ENCODE assay signal across 8 cellular contexts in genomic region chr19:22052644-22053013, GRCh38. TPM values are rescaled to one million over a fixed set of nuclear protein-coding genes. Genes with fewer than 3 reads are reported as not detected.
A peak's percentile ranks its signal among the peaks of the same experiment; 100 is the strongest.
DNase-seq lines count a peak whose midpoint lies in the region; ATAC-seq and TF ChIP-seq lines count a peak whose summit lies in the region.

No MANE protein-coding gene starts in this region.

- peak overlapping the region; percentile 85 for H3K27ac Mint-ChIP-seq in activated naive CD4-positive, alpha-beta T cell treated with anti-CD3 and anti-CD28 coated beads for 36 hours
- H3K27ac Mint-ChIP-seq in mesothelial cell of epicardium = no peak overlapping the region

- peaks cover 5% of the 10 kb centered on the region for H3K9me3 Mint-ChIP-seq in activated naive CD4-positive, alpha-beta T cell treated with anti-CD3 and anti-CD28 coated beads for 36 hours
- H3K9me3 Mint-ChIP-seq in mesothelial cell of epicardium = peaks cover 30% of the 10 kb centered on the region

- TF ChIP-seq CTCF in left lung (IDR thresholded peaks at IDR 0.05) (no peak), uterus (IDR thresholded peaks at IDR 0.05) (no peak), mesothelial cell of epicardium (IDR thresholded peaks at IDR 0.05; ENCODE audit: unreplicated experiment) (no peak)

- H3K36me3 ChIP-seq in left lung (no peaks in the 10 kb centered on the region), uterus (no peaks in the 10 kb centered on the region)

- no peaks in the 10 kb centered on the region for H3K27me3 Mint-ChIP-seq in activated naive CD4-positive, alpha-beta T cell treated with anti-CD3 and anti-CD28 coated beads for 36 hours (ENCODE audit: low read depth)
- no peaks in the 10 kb centered on the region for H3K27me3 Mint-ChIP-seq in mesothelial cell of epicardium (ENCODE audit: low read depth)

- H3K4me3 Mint-ChIP-seq in activated naive CD4-positive, alpha-beta T cell treated with anti-CD3 and anti-CD28 coated beads for 36 hours = peak overlapping the region; percentile 94
- H3K4me3 Mint-ChIP-seq in mesothelial cell of epicardium = no peak overlapping the region

- H3K4me1 Mint-ChIP-seq in activated naive CD4-positive, alpha-beta T cell treated with anti-CD3 and anti-CD28 coated beads for 36 hours (ENCODE audit: low read depth) = no peaks in the 10 kb centered on the region
- no peaks in the 10 kb centered on the region for H3K4me1 Mint-ChIP-seq in mesothelial cell of epicardium

- intact Hi-C loops in activated naive CD4-positive, alpha-beta T cell treated with anti-CD3 and anti-CD28 coated beads for 36 hours (cut with micrococcal nuclease) = loop anchor here (1.0 to 5.0 kb wide), 5 partner anchors 41 to 1710 kb away; partner anchors contain the start of genes ZNF429 and ZNF724
- intact Hi-C loops in left lung (cut with DNase I) (no loop called here), uterus (cut with DNase I; ENCODE audit: low total_unique reads) (no loop called here)

- CTCF ChIA-PET in activated naive CD4-positive, alpha-beta T cell treated with anti-CD3 and anti-CD28 coated beads for 36 hours (lab: Charles Lee) = no interaction called here

- H3K9me3 ChIP-seq in left lung = peaks cover 0 to 42% of the 10 kb centered on the region in 2 donors
- H3K9me3 ChIP-seq in uterus = no peaks in the 10 kb centered on the region

- ATAC-seq in GM18498 (IDR thresholded peaks at IDR 0.05; ENCODE audit: unreplicated experiment) (peak; percentile 19), HG02973 (IDR thresholded peaks at IDR 0.05; ENCODE audit: unreplicated experiment) (peak; percentile 39), left lung (peak; percentile 57), HG02588 (IDR thresholded peaks at IDR 0.05; ENCODE audit: unreplicated experiment) (no peak)

- H3K4me3 ChIP-seq in left lung (peak overlapping the region; percentile 45 to 47), uterus (peak overlapping the region; percentile 60 to 76)

- H3K4me1 ChIP-seq in left lung (no peaks in the 10 kb centered on the region), uterus (no peaks in the 10 kb centered on the region)

- H3K27me3 ChIP-seq in left lung (no peaks in the 10 kb centered on the region), uterus (no peaks in the 10 kb centered on the region)

- peak; percentile 26 for DNase-seq in activated naive CD4-positive, alpha-beta T cell treated with anti-CD3 and anti-CD28 coated beads for 36 hours
- DNase-seq in left lung (peak in 1 of 2 donors; percentile 78), uterus (peak in 1 of 2 donors; percentile 12), COLO668 (lab: John Stamatoyannopoulos, UW; ENCODE audit: unreplicated experiment) (no peak), mesothelial cell of epicardium (ENCODE audit: low spot score in 2 of 2, unreplicated experiment in 2 of 2) (no peak)

- no peak overlapping the region for H3K27ac ChIP-seq in left lung
- H3K27ac ChIP-seq in uterus = peak overlapping the region in 1 of 2 donors; percentile 68

- H3K36me3 Mint-ChIP-seq in activated naive CD4-positive, alpha-beta T cell treated with anti-CD3 and anti-CD28 coated beads for 36 hours (ENCODE audit: low read depth) = peaks cover 25% of the 10 kb centered on the region
- peaks cover 2% of the 10 kb centered on the region for H3K36me3 Mint-ChIP-seq in mesothelial cell of epicardium

- TF ChIP-seq POLR2A in uterus (IDR thresholded peaks at IDR 0.05) = no peak

RNA-seq across cellular contexts. Expression of gene ZNF257, which starts 0.3 kb away (rescaled TPM):
- 10 to 100 TPM; 10.2 to 14.5 TPM for total RNA-seq in activated naive CD4-positive, alpha-beta T cell treated with anti-CD3 and anti-CD28 coated beads for 36 hours
- total RNA-seq in left lung (1 to 10 TPM; 1.0 to 1.6 TPM), uterus (1 to 10 TPM in 2 of 4 donors, under 1 TPM in 1, not detected in 1; 0.88 to 8.6 (median 5.1) TPM), mesothelial cell of epicardium (not detected in 3 replicates)

RNA-seq across cellular contexts. Expression of gene ZNF208, which starts 41.9 kb away (rescaled TPM):
- total RNA-seq in activated naive CD4-positive, alpha-beta T cell treated with anti-CD3 and anti-CD28 coated beads for 36 hours = 1 to 10 TPM in 1 of 2 experiments, under 1 TPM in 1; 0.96 to 1.7 TPM
- total RNA-seq in left lung = 1 to 10 TPM in 1 of 2 donors, under 1 TPM in 1; 0.85 to 3.0 TPM
- total RNA-seq in uterus = 10 to 100 TPM in 2 of 4 donors, 1 to 10 TPM in 2; 2.3 to 49.6 (median 13.4) TPM
- not detected in 3 replicates for total RNA-seq in mesothelial cell of epicardium
